11 cellular contexts compared by ENCODE assay signal in the genomic region with DNA sequence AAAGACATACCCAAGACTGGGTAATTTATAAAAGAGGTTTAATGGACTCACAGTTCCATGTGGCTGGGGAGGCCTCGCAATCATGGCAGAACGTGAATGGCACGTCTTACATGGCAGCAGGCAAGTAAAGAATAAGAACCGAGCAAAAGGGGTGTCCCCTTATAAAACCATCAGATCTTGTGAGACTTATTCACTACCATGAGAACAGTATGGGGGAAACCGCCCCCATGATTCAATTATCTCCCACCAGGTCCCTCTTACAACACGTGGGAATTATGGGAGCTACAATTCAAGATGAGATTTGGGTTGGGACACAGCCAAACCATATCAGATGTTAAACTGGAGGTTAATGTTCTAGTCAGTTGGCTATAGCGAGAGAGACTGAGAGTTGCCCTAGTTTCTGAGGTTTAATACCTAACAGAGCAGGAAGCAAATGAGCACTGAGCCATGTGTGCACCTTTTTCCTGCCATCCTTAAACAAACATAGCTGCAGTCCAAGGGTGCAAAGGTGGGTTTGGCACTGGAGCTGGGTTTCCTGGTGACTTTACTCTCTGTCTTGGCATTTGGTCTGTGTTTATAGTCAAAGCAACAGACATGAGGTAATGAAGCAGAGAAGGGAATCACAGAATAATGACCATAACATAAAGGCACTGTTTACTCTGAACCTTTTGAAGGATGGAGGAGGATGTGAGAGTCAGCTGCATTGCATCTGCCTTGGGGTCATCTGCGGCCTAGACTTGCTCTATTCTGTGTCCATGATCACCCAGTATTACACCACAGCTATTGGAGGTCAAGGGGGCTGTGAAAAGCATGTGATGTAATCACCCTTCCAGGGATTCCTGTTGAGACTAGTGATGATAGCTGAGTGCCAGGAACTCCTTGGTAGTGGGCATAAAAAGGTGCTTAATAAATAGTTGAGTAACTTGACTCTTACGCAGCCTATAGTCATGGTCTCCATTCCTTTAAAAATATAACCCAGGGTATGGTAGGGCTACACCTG.
DNase-seq lines count a peak whose midpoint lies in the region; ATAC-seq and TF ChIP-seq lines count a peak whose summit lies in the region.
"Had no signal": no experiment of that assay in that cellular context is flagged by ENCODE, and none has a peak within 500 bp of the region (broad histone marks: within the 10 kb centered on the region; RNA-seq: fewer than 3 reads in every experiment).

No MANE protein-coding gene starts in this region.

- ATAC-seq in GM18505 (IDR thresholded peaks at IDR 0.05; ENCODE audit: unreplicated experiment) (peak; percentile 58), HG03432 (IDR thresholded peaks at IDR 0.05; ENCODE audit: unreplicated experiment) (peak; percentile 38), HG03280 (IDR thresholded peaks at IDR 0.05; ENCODE audit: unreplicated experiment) (no peak)
- ATAC-seq: Panc1 had no signal

- TF ChIP-seq POLR2A in GM18505 (IDR thresholded peaks at IDR 0.05; ENCODE audit: borderline replicate concordance, extremely low read depth, insufficient read depth, insufficient read length) = no peak

- no peaks in the 10 kb centered on the region for H3K27me3 Mint-ChIP-seq in nephron (ENCODE audit: low read depth)

- no peaks in the 10 kb centered on the region for H3K36me3 Mint-ChIP-seq in nephron (ENCODE audit: low read depth)

- no peak overlapping the region for H3K4me3 Mint-ChIP-seq in nephron

- H3K9me3 Mint-ChIP-seq in nephron = no peaks in the 10 kb centered on the region

- peak overlapping the region; percentile 71 to 91 (median 90) for H3K27ac Mint-ChIP-seq in nephron

- H3K4me1 Mint-ChIP-seq in nephron = peaks cover 18% of the 10 kb centered on the region

- no peak overlapping the region for H3K4me3 ChIP-seq in cardiac fibroblast (replicated peaks in 1 of 2; ENCODE audit: low read depth in 2 of 2, low read length in 2 of 2)
- H3K4me3 ChIP-seq: vagina had no signal

- DNase-seq in cardiac fibroblast (ENCODE audit: low read depth in 2 of 2) (peak; percentile 11 to 54), DMS 273 treated with DMSO at 0.1 percent for 48 hours (lab: John Stamatoyannopoulos, UW) (no peak), D341Med (ENCODE audit: low spot score) (no peak)
- DNase-seq in stimulated activated CD4-positive, alpha-beta T cell treated with anti-CD3 and anti-CD28 coated beads, Interleukin-4, amount 100 ng/mL, for 24 hours = no peak
- DNase-seq: stimulated activated CD4-positive, alpha-beta T cell treated with anti-CD3 and anti-CD28 coated beads, Interleukin-4, amount 100 ng/mL, for 4 hours had no signal

- TF ChIP-seq CTCF in cardiac fibroblast (IDR thresholded peaks at IDR 0.05; ENCODE audit: low read depth, low read length) = no peak
- no peak for TF ChIP-seq CTCF in nephron (IDR thresholded peaks at IDR 0.05; ENCODE audit: unreplicated experiment in 3 of 3)

Comparison
In these comparisons a context has a peak if more than half of its experiments do, and no peak if none do; other contexts are left out.
1. DNase-seq: peak in cardiac fibroblast (2 of 2); none in DMS 273 treated with DMSO at 0.1 percent for 48 hours (single experiment), stimulated activated CD4-positive, alpha-beta T cell treated with anti-CD3 and anti-CD28 coated beads, Interleukin-4, amount 100 ng/mL, for 24 hours (single experiment) and D341Med (single experiment).